In the genomic region with DNA sequence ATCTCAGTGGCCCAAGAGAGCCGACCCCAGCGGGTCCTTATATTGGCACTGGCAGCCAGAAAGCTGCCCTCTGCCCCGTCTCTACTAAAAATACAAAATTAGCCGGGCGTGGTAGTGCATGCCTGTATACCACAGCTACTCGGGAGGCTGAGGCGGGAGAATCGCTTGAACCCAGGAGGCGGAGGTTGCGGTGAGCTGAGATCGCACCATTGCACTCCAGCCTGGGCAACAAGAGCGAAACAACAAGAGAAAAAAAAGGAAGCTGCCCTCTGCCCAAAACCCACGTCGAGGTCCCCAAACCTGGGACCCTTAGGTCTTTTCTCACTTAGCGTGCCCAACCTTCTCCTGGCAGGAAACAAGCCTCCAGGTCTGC, we compare ENCODE assay signal across 3 cellular contexts. TPM values are rescaled to one million over a fixed set of nuclear protein-coding genes. Genes with fewer than 3 reads are reported as not detected.
A peak's percentile ranks its signal among the peaks of the same experiment; 100 is the strongest.
DNase-seq lines count a peak whose midpoint lies in the region; ATAC-seq lines count a peak whose summit lies in the region.
"Not testable (repeated sequence)": the region's sequence is repeated elsewhere in the genome, so short reads cannot be mapped to it uniquely, and the experiment has no call there.
"Had no signal": no experiment of that assay in that cellular context is flagged by ENCODE, and none has a peak within 500 bp of the region (broad histone marks: within the 10 kb centered on the region; RNA-seq: fewer than 3 reads in every experiment).

No MANE protein-coding gene starts in this region.

- peaks cover 27 to 34% of the 10 kb centered on the region in 2 donors for H3K4me1 ChIP-seq in naive thymus-derived CD4-positive, alpha-beta T cell (ENCODE audit: control insufficient read depth in 2 of 2, insufficient read depth in 2 of 2, low read length in 2 of 2)

- H3K4me1 Mint-ChIP-seq in naive thymus-derived CD4-positive, alpha-beta T cell, result peaks cover 33 to 88% (median 64%) of the 10 kb centered on the region in 7 donors

- peaks cover 13 to 48% (median 22%) of the 10 kb centered on the region in 5 donors for H3K36me3 Mint-ChIP-seq in naive thymus-derived CD4-positive, alpha-beta T cell

- not testable (repeated sequence) for ATAC-seq in naive thymus-derived CD4-positive, alpha-beta T cell

- H3K9ac ChIP-seq in SK-N-MC (ENCODE audit: insufficient read length), result not testable (repeated sequence)

- H3K27ac Mint-ChIP-seq in naive thymus-derived CD4-positive, alpha-beta T cell, result peak overlapping the region; percentile 76 to 99 (median 97)

- H3K27me3 ChIP-seq in naive thymus-derived CD4-positive, alpha-beta T cell (ENCODE audit: control insufficient read depth in 2 of 2, insufficient read depth in 2 of 2, low read length in 2 of 2), result not testable (repeated sequence)

- not testable (repeated sequence) for H3K9me3 Mint-ChIP-seq in naive thymus-derived CD4-positive, alpha-beta T cell

- H3K27me3 Mint-ChIP-seq in naive thymus-derived CD4-positive, alpha-beta T cell, result not testable (repeated sequence)

- H3K9me3 ChIP-seq in SK-N-MC (ENCODE audit: low read depth, low read length); naive thymus-derived CD4-positive, alpha-beta T cell (ENCODE audit: control insufficient read depth in 2 of 3, low read length in 3 of 3): not testable (repeated sequence)

- intact Hi-C loops in naive thymus-derived CD4-positive, alpha-beta T cell (cut with micrococcal nuclease), result loop anchor here in 1 of 2 donors (1.0 kb wide), 1 partner anchor 8 kb away; no protein-coding TSS in a partner anchor

- not testable (repeated sequence) for H3K36me3 ChIP-seq in SK-N-MC (ENCODE audit: insufficient read depth, low read length)
- H3K36me3 ChIP-seq in naive thymus-derived CD4-positive, alpha-beta T cell (ENCODE audit: control insufficient read depth in 2 of 3, insufficient read depth in 3 of 3, low read length in 3 of 3), result peaks cover 0 to 32% (median 13%) of the 10 kb centered on the region in 3 experiments

- H3K4me3 Mint-ChIP-seq in naive thymus-derived CD4-positive, alpha-beta T cell, result peak overlapping the region; percentile 93 to 99 (median 97)

- POLR2A ChIA-PET in naive thymus-derived CD4-positive, alpha-beta T cell (lab: Charles Lee), result interaction anchor here (0.6 to 8.0 kb wide), 9 partner anchors 13 to 155 kb away, joined by 4 to 129 read pairs (median 9); a partner anchor contains a TSS

- CTCF ChIA-PET in naive thymus-derived CD4-positive, alpha-beta T cell (lab: Charles Lee), result interaction anchor here (0.7 to 9.1 kb wide), 8 partner anchors 12 to 112 kb away, joined by 3 to 72 read pairs (median 5); a partner anchor contains a TSS

- peak overlapping the region; percentile 83 for H3K4me3 ChIP-seq in SK-N-MC
- peak overlapping the region; percentile 90 for H3K4me3 ChIP-seq in naive thymus-derived CD4-positive, alpha-beta T cell (ENCODE audit: low read length)

- DNase-seq in SK-N-MC (ENCODE audit: low read depth, low spot score); naive thymus-derived CD4-positive, alpha-beta T cell: not testable (repeated sequence)

- not testable (repeated sequence) for H3K27ac ChIP-seq in SK-N-MC
- peak overlapping the region; percentile 84 for H3K27ac ChIP-seq in naive thymus-derived CD4-positive, alpha-beta T cell (ENCODE audit: low read depth, low read length)

RNA-seq across cellular contexts. Expression of a gene that starts 0.9 kb away (rescaled TPM):
- 100 to 1,000 TPM; 253 to 385 (median 311) TPM for total RNA-seq in naive thymus-derived CD4-positive, alpha-beta T cell
- 100 to 1,000 TPM; 398 to 470 TPM for polyA plus RNA-seq in naive thymus-derived CD4-positive, alpha-beta T cell

RNA-seq across cellular contexts. Expression of a gene that starts 20.6 kb away (rescaled TPM):
- total RNA-seq in naive thymus-derived CD4-positive, alpha-beta T cell, result under 1 TPM in 4 of 5 experiments, not detected in 1; 0.32 to 0.62 (median 0.51) TPM
- under 1 TPM; 0.46 TPM for polyA plus RNA-seq in naive thymus-derived CD4-positive, alpha-beta T cell
- total RNA-seq: LHCN-M2 had no signal

RNA-seq across cellular contexts. Expression of a gene that starts 24.0 kb away (rescaled TPM):
- 10 to 100 TPM; 29.6 to 97.7 (median 69.1) TPM for total RNA-seq in naive thymus-derived CD4-positive, alpha-beta T cell
- polyA plus RNA-seq in naive thymus-derived CD4-positive, alpha-beta T cell, result 10 to 100 TPM; 14.4 to 24.4 TPM

RNA-seq across cellular contexts. Expression of a gene that starts 42.3 kb away (rescaled TPM):
- not detected for total RNA-seq in naive thymus-derived CD4-positive, alpha-beta T cell
- not detected for polyA plus RNA-seq in naive thymus-derived CD4-positive, alpha-beta T cell
- total RNA-seq: LHCN-M2 had no signal

RNA-seq across cellular contexts. Expression of a gene that starts 51.7 kb away (rescaled TPM):
- under 1 TPM in 2 of 5 experiments, not detected in 3; 0.07 to 0.51 TPM for total RNA-seq in naive thymus-derived CD4-positive, alpha-beta T cell
- not detected for polyA plus RNA-seq in naive thymus-derived CD4-positive, alpha-beta T cell
- total RNA-seq: LHCN-M2 had no signal
